Comparison of ENCODE assay signal across 1 cellular context in genomic region chr2:24084386-24085375, GRCh38.
TF ChIP-seq lines count a peak whose summit lies in the region.

Gene TP53I3, minus strand, starts transcription at chr2:24084834. Its CDS starts 508 bp downstream, at chr2:24084326.

TF ChIP-seq in A549, 52 proteins besides CTCF, POLR2A, EP300 and RAD21 (continued from another document):
- TF ChIP-seq RARB (CRISPR knock-in tag; IDR thresholded peaks at IDR 0.05) (peak; percentile 80; the same call in 1 of the 2 replicates), SREBF2 (IDR thresholded peaks at IDR 0.05) (no peak), KDM5A (IDR thresholded peaks at IDR 0.05) (peak; percentile 62), HOXA7 (CRISPR knock-in tag; IDR thresholded peaks at IDR 0.05) (no peak), JUN (IDR thresholded peaks at IDR 0.05) (peak; percentile 66 to 94; a peak in 4 of 5 replicates), HDAC2 (IDR thresholded peaks at IDR 0.05) (no peak), HMGXB4 (CRISPR knock-in tag; IDR thresholded peaks at IDR 0.05; ENCODE audit: borderline replicate concordance) (peak; percentile 85), NPAS2 (CRISPR knock-in tag; IDR thresholded peaks at IDR 0.05; ENCODE audit: borderline replicate concordance) (no peak), CHD2 (IDR thresholded peaks at IDR 0.05; ENCODE audit: low read length, partially characterized antibody) (peak; percentile 39), EHF (CRISPR knock-in tag; IDR thresholded peaks at IDR 0.05) (no peak), FOXS1 (CRISPR knock-in tag; IDR thresholded peaks at IDR 0.05) (no peak), HOXB5 (CRISPR knock-in tag; IDR thresholded peaks at IDR 0.05) (no peak), ZC3H11A (IDR thresholded peaks at IDR 0.05) (no peak), CHD4 (IDR thresholded peaks at IDR 0.05; ENCODE audit: borderline replicate concordance) (no peak), FOSL2 (IDR thresholded peaks at IDR 0.05) (no peak), FOSL2 (CRISPR knock-in tag; IDR thresholded peaks at IDR 0.05) (no peak), EHMT2 (IDR thresholded peaks at IDR 0.05; ENCODE audit: low read depth) (no peak), E2F6 (IDR thresholded peaks at IDR 0.05; ENCODE audit: borderline replicate concordance, low read depth) (peak; percentile 65; the same call in 1 of the 2 replicates), MAFK (IDR thresholded peaks at IDR 0.05; ENCODE audit: partially characterized antibody) (no peak), TFCP2L1 (CRISPR knock-in tag; IDR thresholded peaks at IDR 0.05) (no peak; the same call in 1 of the 2 replicates), MAZ (IDR thresholded peaks at IDR 0.05; ENCODE audit: borderline replicate concordance, low read depth, low read length) (0 out of 2 replicates have a peak, but pooled peaks have one; percentile 11), BCL3 (IDR thresholded peaks at IDR 0.05) (peak; percentile 94; the same call in 2 of the 3 replicates)
TF ChIP-seq in A549: peak in this region for 17.
